In genomic region chr9:126024581-126025230, GRCh38 we compare ENCODE assay signal across 28 cellular contexts.
"Had no signal": no experiment of that assay in that cellular context is flagged by ENCODE, and none has a peak within 500 bp of the region (broad histone marks: within the 10 kb centered on the region; RNA-seq: fewer than 3 reads in every experiment).

No MANE protein-coding gene starts in this region.

- H3K36me3 Mint-ChIP-seq: activated naive CD4-positive, alpha-beta T cell treated with anti-CD3 and anti-CD28 coated beads, Interleukin-2, amount 10 ng/mL, durations not matched to agents 7 days and 5 days; activated naive CD8-positive, alpha-beta T cell; WTC11 had no signal

- H3K9me3 ChIP-seq: body of pancreas had no signal

- H3K4me3 ChIP-seq: body of pancreas, coronary artery, dorsolateral prefrontal cortex had no signal

- H3K9me3 Mint-ChIP-seq: activated T-cell treated with anti-CD3 and anti-CD28 coated beads, Interleukin-2, amount 50 U/mL, for 24 hours; activated T-cell treated with anti-CD3 and anti-CD28 coated beads, Interleukin-2, amount 50 U/mL, for 72 hours; dendritic cell treated with granulocyte-macrophage colony-stimulating factor and Interleukin-4, amounts not matched to agents 40 ng/mL and 50 ng/mL, for 4 days had no signal

- ATAC-seq: activated T-cell treated with anti-CD3 and anti-CD28 coated beads, Interleukin-2, amount 50 U/mL, for 72 hours; body of pancreas; esophagus mucosa; WTC11 had no signal

- H3K27me3 Mint-ChIP-seq: activated CD4-positive, alpha-beta T cell treated with anti-CD3 and anti-CD28 coated beads, Interleukin-2, amount 10 ng/mL, durations not matched to agents 7 days and 5 days; activated naive CD4-positive, alpha-beta T cell treated with anti-CD3 and anti-CD28 coated beads, Interleukin-2, amount 10 ng/mL, durations not matched to agents 7 days and 5 days; activated naive CD8-positive, alpha-beta T cell had no signal

- H3K27ac ChIP-seq: body of pancreas, coronary artery, dorsolateral prefrontal cortex, VCaP had no signal

- H3K4me3 Mint-ChIP-seq: activated CD4-positive, alpha-beta memory T cell treated with anti-CD3 and anti-CD28 coated beads, Interleukin-2, amount 10 ng/mL, durations not matched to agents 7 days and 5 days; activated CD4-positive, alpha-beta T cell treated with anti-CD3 and anti-CD28 coated beads, Interleukin-2, amount 10 ng/mL, durations not matched to agents 7 days and 5 days; activated naive CD4-positive, alpha-beta T cell treated with anti-CD3 and anti-CD28 coated beads, Interleukin-2, amount 10 ng/mL, durations not matched to agents 7 days and 5 days; activated naive CD8-positive, alpha-beta T cell; activated T-cell treated with anti-CD3 and anti-CD28 coated beads, Interleukin-2, amount 50 U/mL, for 24 hours; activated T-cell treated with anti-CD3 and anti-CD28 coated beads, Interleukin-2, amount 50 U/mL, for 72 hours; dendritic cell treated with granulocyte-macrophage colony-stimulating factor and Interleukin-4, amounts not matched to agents 40 ng/mL and 50 ng/mL, for 4 days; endodermal cell; WTC11 had no signal

- H3K27ac Mint-ChIP-seq: activated CD4-positive, alpha-beta memory T cell treated with anti-CD3 and anti-CD28 coated beads, Interleukin-2, amount 10 ng/mL, durations not matched to agents 7 days and 5 days; activated CD4-positive, alpha-beta T cell treated with anti-CD3 and anti-CD28 coated beads, Interleukin-2, amount 10 ng/mL, durations not matched to agents 7 days and 5 days; activated naive CD4-positive, alpha-beta T cell treated with anti-CD3 and anti-CD28 coated beads, Interleukin-2, amount 10 ng/mL, durations not matched to agents 7 days and 5 days; activated naive CD8-positive, alpha-beta T cell; activated T-cell treated with anti-CD3 and anti-CD28 coated beads, Interleukin-2, amount 50 U/mL, for 24 hours; activated T-cell treated with anti-CD3 and anti-CD28 coated beads, Interleukin-2, amount 50 U/mL, for 72 hours; dendritic cell treated with granulocyte-macrophage colony-stimulating factor and Interleukin-4, amounts not matched to agents 40 ng/mL and 50 ng/mL, for 4 days; endodermal cell; WTC11 had no signal

- DNase-seq: activated CD4-positive, alpha-beta memory T cell treated with anti-CD3 and anti-CD28 coated beads, Interleukin-2, amount 10 ng/mL, durations not matched to agents 7 days and 5 days; activated CD4-positive, alpha-beta T cell treated with anti-CD3 and anti-CD28 coated beads for 1 hour; activated CD4-positive, alpha-beta T cell treated with anti-CD3 and anti-CD28 coated beads for 4 hours; activated CD4-positive, alpha-beta T cell treated with anti-CD3 and anti-CD28 coated beads, Interleukin-2, amount 10 ng/mL, durations not matched to agents 7 days and 5 days; activated CD4-positive, alpha-beta T cell treated with anti-CD3 and anti-CD28 coated beads, Interleukin-2, amount 50 U/mL, for 4 hours; activated CD8-positive, alpha-beta memory T cell treated with anti-CD3 and anti-CD28 coated beads, Interleukin-2, amount 50 U/mL, for 48 hours; activated gamma-delta T cell; activated naive CD4-positive, alpha-beta T cell; activated naive CD4-positive, alpha-beta T cell treated with anti-CD3 and anti-CD28 coated beads, Interleukin-2, amount 10 ng/mL, durations not matched to agents 7 days and 5 days; activated T-cell treated with anti-CD3 and anti-CD28 coated beads for 4 hours; activated T-cell treated with anti-CD3 and anti-CD28 coated beads, Interleukin-2, amount 50 U/mL, for 24 hours; activated T-cell treated with anti-CD3 and anti-CD28 coated beads, Interleukin-2, amount 50 U/mL, for 72 hours; amniotic stem cell; anterior cingulate cortex; body of pancreas; central memory CD4-positive, alpha-beta T cell; cerebellar nuclear complex; dorsolateral prefrontal cortex; effector memory CD4-positive, alpha-beta T cell; endodermal cell; foreskin fibroblast; T-helper 2 cell had no signal

- H3K4me1 Mint-ChIP-seq: activated CD4-positive, alpha-beta memory T cell treated with anti-CD3 and anti-CD28 coated beads, Interleukin-2, amount 10 ng/mL, durations not matched to agents 7 days and 5 days; activated CD4-positive, alpha-beta T cell treated with anti-CD3 and anti-CD28 coated beads, Interleukin-2, amount 10 ng/mL, durations not matched to agents 7 days and 5 days; activated naive CD4-positive, alpha-beta T cell treated with anti-CD3 and anti-CD28 coated beads, Interleukin-2, amount 10 ng/mL, durations not matched to agents 7 days and 5 days; endodermal cell; WTC11 had no signal

- H3K27me3 ChIP-seq: body of pancreas, dorsolateral prefrontal cortex had no signal

- H3K4me1 ChIP-seq: body of pancreas had no signal
